14 cellular contexts compared by ENCODE assay signal in genomic region chr18:54947115-54947514, GRCh38. TPM values are rescaled to one million over a fixed set of nuclear protein-coding genes. Genes with fewer than 3 reads are reported as not detected.
DNase-seq lines count a peak whose midpoint lies in the region; ATAC-seq and TF ChIP-seq lines count a peak whose summit lies in the region.
"Had no signal": no experiment of that assay in that cellular context is flagged by ENCODE, and none has a peak within 500 bp of the region (broad histone marks: within the 10 kb centered on the region; RNA-seq: fewer than 3 reads in every experiment).

No MANE protein-coding gene starts in this region.

- DNase-seq in activated T-cell treated with anti-CD3 and anti-CD28 coated beads, Interleukin-2, amount 50 U/mL, for 4 hours, result no peak
- DNase-seq in activated T-cell treated with anti-CD3 and anti-CD28 coated beads for 4 hours, result no peak
- peak; percentile 60 for DNase-seq in NCI-H510A treated with DMSO at 0.1 percent for 48 hours (lab: John Stamatoyannopoulos, UW)
- DNase-seq in fibroblast of the aortic adventitia (ENCODE audit: low read depth), result peak; percentile 22
- DNase-seq in testis, result peak; percentile 51
- DNase-seq in activated effector memory CD4-positive, alpha-beta T cell treated with anti-CD3 and anti-CD28 coated beads, Interleukin-2, amount 50 U/mL, for 16 hours, result no peak
- no peak for DNase-seq in CD14-positive monocyte (ENCODE audit: low spot score)
- no peak for DNase-seq in NCI-H446 treated with DMSO at 0.1 percent for 48 hours (lab: John Stamatoyannopoulos, UW)
- DNase-seq: activated CD8-positive, alpha-beta memory T cell treated with anti-CD3 and anti-CD28 coated beads for 24 hours; activated naive CD8-positive, alpha-beta T cell treated with anti-CD3 and anti-CD28 coated beads, Interleukin-2, amount 10 ng/mL, durations not matched to agents 7 days and 5 days; AML-193; cortex of kidney; left cardiac atrium had no signal

- no peaks in the 10 kb centered on the region for H3K27me3 Mint-ChIP-seq in activated T-cell treated with anti-CD3 and anti-CD28 coated beads, Interleukin-2, amount 50 U/mL, for 4 hours (ENCODE audit: low read depth)
- peaks cover 3 to 10% (median 6%) of the 10 kb centered on the region in 3 donors for H3K27me3 Mint-ChIP-seq in CD14-positive monocyte (ENCODE audit: low read depth in 3 of 3)

- no peaks in the 10 kb centered on the region for H3K27me3 ChIP-seq in testis

- H3K4me3 ChIP-seq in fibroblast of the aortic adventitia (ENCODE audit: low read depth, low read length), result no peak overlapping the region
- no peak overlapping the region for H3K4me3 ChIP-seq in testis

- TF ChIP-seq CTCF in fibroblast of the aortic adventitia (IDR thresholded peaks at IDR 0.05; ENCODE audit: insufficient read depth, low read length), result no peak
- TF ChIP-seq CTCF in testis (IDR thresholded peaks at IDR 0.05), result no peak
- TF ChIP-seq CTCF in CD14-positive monocyte (IDR thresholded peaks at IDR 0.05), result no peak

- no peak overlapping the region for H3K27ac ChIP-seq in testis
- H3K27ac ChIP-seq: neutrophil had no signal

- no peaks in the 10 kb centered on the region for H3K4me1 ChIP-seq in testis

- no peak overlapping the region for H3K27ac Mint-ChIP-seq in CD14-positive monocyte

- intact Hi-C loops in testis (cut with DNase I; ENCODE audit: low total_unique reads) (no loop called here), CD14-positive monocyte (cut with micrococcal nuclease) (no loop called here)

- no peaks in the 10 kb centered on the region for H3K9me3 ChIP-seq in testis
- H3K9me3 ChIP-seq: neutrophil had no signal

- H3K4me1 Mint-ChIP-seq in activated T-cell treated with anti-CD3 and anti-CD28 coated beads, Interleukin-2, amount 50 U/mL, for 4 hours (ENCODE audit: low read depth), result peaks cover 15% of the 10 kb centered on the region
- peaks cover 10% of the 10 kb centered on the region for H3K4me1 Mint-ChIP-seq in CD14-positive monocyte

- H3K9me3 Mint-ChIP-seq in activated T-cell treated with anti-CD3 and anti-CD28 coated beads, Interleukin-2, amount 50 U/mL, for 4 hours, result no peaks in the 10 kb centered on the region
- no peaks in the 10 kb centered on the region for H3K9me3 Mint-ChIP-seq in CD14-positive monocyte
- H3K9me3 Mint-ChIP-seq: activated naive CD8-positive, alpha-beta T cell treated with anti-CD3 and anti-CD28 coated beads, Interleukin-2, amount 10 ng/mL, durations not matched to agents 7 days and 5 days had no signal

- 63 to 69% methylated on average over 1 of the region's 1 CpG for whole genome bisulfite sequencing in testis, 2 donors

- H3K4me3 Mint-ChIP-seq in activated T-cell treated with anti-CD3 and anti-CD28 coated beads, Interleukin-2, amount 50 U/mL, for 4 hours, result peak overlapping the region; percentile 82
- no peak overlapping the region for H3K4me3 Mint-ChIP-seq in CD14-positive monocyte

- H3K36me3 ChIP-seq in testis (ENCODE audit: low read depth, missing control alignments), result no peaks in the 10 kb centered on the region
- H3K36me3 ChIP-seq: neutrophil had no signal

- no peaks in the 10 kb centered on the region for H3K36me3 Mint-ChIP-seq in activated T-cell treated with anti-CD3 and anti-CD28 coated beads, Interleukin-2, amount 50 U/mL, for 4 hours (ENCODE audit: insufficient read depth)
- no peaks in the 10 kb centered on the region for H3K36me3 Mint-ChIP-seq in CD14-positive monocyte
- H3K36me3 Mint-ChIP-seq: activated naive CD8-positive, alpha-beta T cell treated with anti-CD3 and anti-CD28 coated beads, Interleukin-2, amount 10 ng/mL, durations not matched to agents 7 days and 5 days had no signal

- ATAC-seq in activated T-cell treated with anti-CD3 and anti-CD28 coated beads, Interleukin-2, amount 50 U/mL, for 4 hours, result peak in 1 of 2 donors; percentile 16

- TF ChIP-seq POLR2A in testis (IDR thresholded peaks at IDR 0.05), result no peak

RNA-seq across cellular contexts. Expression of gene CCDC68, which starts 12.1 kb away (rescaled TPM):
- not detected for total RNA-seq in activated T-cell treated with anti-CD3 and anti-CD28 coated beads, Interleukin-2, amount 50 U/mL, for 4 hours
- total RNA-seq in fibroblast of the aortic adventitia (ENCODE audit: low replicate concordance), result 0.16 and 7.4 TPM in 2 replicates
- 10 to 100 TPM; 35.7 to 54.1 TPM for total RNA-seq in testis
- polyA plus RNA-seq in testis (ENCODE audit: insufficient read depth, low read depth, low replicate concordance), result 8.5 TPM
- polyA plus RNA-seq in CD14-positive monocyte, result under 1 TPM in 1 of 2 donors, not detected in 1; 0.09 TPM
- total RNA-seq: activated naive CD8-positive, alpha-beta T cell treated with anti-CD3 and anti-CD28 coated beads, Interleukin-2, amount 10 ng/mL, durations not matched to agents 7 days and 5 days had no signal

Comparison
In these comparisons a context has a peak if more than half of its experiments do, and no peak if none do; other contexts are left out.
1. DNase-seq: peak in NCI-H510A treated with DMSO at 0.1 percent for 48 hours (single experiment), fibroblast of the aortic adventitia (single experiment) and testis (single experiment); none in activated T-cell treated with anti-CD3 and anti-CD28 coated beads, Interleukin-2, amount 50 U/mL, for 4 hours (single experiment), activated T-cell treated with anti-CD3 and anti-CD28 coated beads for 4 hours (single experiment), activated effector memory CD4-positive, alpha-beta T cell treated with anti-CD3 and anti-CD28 coated beads, Interleukin-2, amount 50 U/mL, for 16 hours (single experiment), CD14-positive monocyte (single experiment) and NCI-H446 treated with DMSO at 0.1 percent for 48 hours (single experiment).